10 cellular contexts compared by ENCODE assay signal in genomic region chr6:117463762-117464665, GRCh38. TPM values are rescaled to one million over a fixed set of nuclear protein-coding genes. Genes with fewer than 3 reads are reported as not detected.
A peak's percentile ranks its signal among the peaks of the same experiment; 100 is the strongest.
DNase-seq lines count a peak whose midpoint lies in the region; ATAC-seq, FAIRE-seq and TF ChIP-seq lines count a peak whose summit lies in the region.
"Had no signal": no experiment of that assay in that cellular context is flagged by ENCODE, and none has a peak within 500 bp of the region (broad histone marks: within the 10 kb centered on the region; RNA-seq: fewer than 3 reads in every experiment).

No MANE protein-coding gene starts in this region.

- CTCF ChIA-PET in A549 (lab: Yijun Ruan, JAX) = interaction anchor here (0.7 to 1.8 kb wide), 2 partner anchors 14 to 20 kb away, joined by 3 to 6 read pairs; no protein-coding TSS in a partner anchor

- WGBS in A549 (ENCODE audit: missing lambda C conversion rate) = 35% methylated on average over 4 of the region's 4 CpGs
- 69 to 86% (median 76%) methylated on average over 4 of the region's 4 CpGs for WGBS in spleen, 5 donors

- no peak for FAIRE-seq in A549 (lab: Jason Lieb, UNC)
- no peak for FAIRE-seq in D721Med (lab: Jason Lieb, UNC)

- TF ChIP-seq POLR2A in A549 (IDR thresholded peaks at IDR 0.05; ENCODE audit: low read length) (no peak), spleen (IDR thresholded peaks at IDR 0.05) (no peak)

- DNase-seq in A549 (ENCODE audit: low read depth in 1 of 2, low spot score in 1 of 2) (peak in 1 of 2 experiments; percentile 14), M059J (ENCODE audit: low read depth) (peak; percentile 85), choroid plexus epithelial cell (ENCODE audit: low read depth) (peak; percentile 64), D721Med (ENCODE audit: insufficient read length, low spot score) (no peak), upper lobe of right lung (no peak), spleen (no peak), SK-N-DZ (ENCODE audit: low spot score) (no peak)
- DNase-seq: activated CD8-positive, alpha-beta memory T cell treated with anti-CD3 and anti-CD28 coated beads for 24 hours; DND-41 had no signal

- intact Hi-C loops in upper lobe of right lung (cut with DNase I) = no loop called here
- intact Hi-C loops in spleen (cut with DNase I; ENCODE audit: low total_unique reads) = no loop called here

- peak overlapping the region; percentile 69 for H3K4me2 ChIP-seq in A549

- TF ChIP-seq RAD21 in A549 (conservative IDR thresholded peaks at IDR 0.05 in 1 of 2, IDR thresholded peaks at IDR 0.05 in 1 of 2) = no peak

- TF ChIP-seq EP300 in A549 (IDR thresholded peaks at IDR 0.05) = no peak

- H3K27ac ChIP-seq in A549 (peak overlapping the region; percentile 63 to 80), upper lobe of right lung (no peak overlapping the region), spleen (no peak overlapping the region)

- POLR2A ChIA-PET in A549 (lab: Yijun Ruan, JAX) = no interaction called here

- H3K9me3 ChIP-seq in A549 (no peaks in the 10 kb centered on the region), upper lobe of right lung (no peaks in the 10 kb centered on the region), spleen (no peaks in the 10 kb centered on the region)

- H3K4me3 ChIP-seq in A549 (no peak overlapping the region), choroid plexus epithelial cell (ENCODE audit: low read depth, low read length) (no peak overlapping the region), upper lobe of right lung (no peak overlapping the region), spleen (no peak overlapping the region)

- H3K27me3 ChIP-seq in upper lobe of right lung (no peaks in the 10 kb centered on the region), spleen (replicated peaks in 1 of 7) (no peaks in the 10 kb centered on the region)

- H3K4me1 ChIP-seq in A549 (peaks cover 25% of the 10 kb centered on the region), upper lobe of right lung (no peaks in the 10 kb centered on the region), spleen (no peaks in the 10 kb centered on the region)

- TF ChIP-seq CTCF in A549 (IDR thresholded peaks at IDR 0.05) = no peak
- TF ChIP-seq CTCF in choroid plexus epithelial cell (conservative IDR thresholded peaks at IDR 0.05; ENCODE audit: low read depth, low read length) = no peak
- no peak for TF ChIP-seq CTCF in D721Med (IDR thresholded peaks at IDR 0.05; ENCODE audit: insufficient read depth, missing control alignments)
- no peak for TF ChIP-seq CTCF in upper lobe of right lung (IDR thresholded peaks at IDR 0.05)
- TF ChIP-seq CTCF in spleen (IDR thresholded peaks at IDR 0.05 in 8 of 11, conservative IDR thresholded peaks at IDR 0.05 in 3 of 11) = no peak

- ATAC-seq in A549 (peak; percentile 82 to 88), GM19351 (IDR thresholded peaks at IDR 0.05; ENCODE audit: unreplicated experiment) (peak; percentile 74), upper lobe of right lung (no peak)

- H3K36me3 ChIP-seq in upper lobe of right lung (no peaks in the 10 kb centered on the region), spleen (no peaks in the 10 kb centered on the region)

TF ChIP-seq in A549, 52 proteins besides CTCF, POLR2A, EP300 and RAD21:
- TF ChIP-seq CHD4 (IDR thresholded peaks at IDR 0.05; ENCODE audit: borderline replicate concordance) = no peak
- TF ChIP-seq JUNB (IDR thresholded peaks at IDR 0.05) = peak; percentile 28; the same call in 1 of the 2 replicates
- TF ChIP-seq FOSL2 (IDR thresholded peaks at IDR 0.05) = peak; percentile 32; the same call in 1 of the 2 replicates
- peak; percentile 41 for TF ChIP-seq FOSL2 (CRISPR knock-in tag; IDR thresholded peaks at IDR 0.05)
- TF ChIP-seq NR3C1 (IDR thresholded peaks at IDR 0.05) = no peak

RNA-seq across cellular contexts. Expression of gene DCBLD1, which starts 18.5 kb away (rescaled TPM):
- polyA plus RNA-seq in A549 (2011; rRNA removed) (39.3 and 49.1 TPM in 2 replicates), A549 (2017; fragmentation: RNase III; extraction: RNeasy Plus Mini Kit Qiagen cat#74134 plus additional on column Dnase treatment) (48.0 to 60.4 TPM (median 58.4 TPM) in 3 replicates), spleen (1 to 10 TPM; 2.0 to 3.2 (median 2.6) TPM)
- polyA plus RNA-seq in A549 (2012; cell fraction: cytosol; rRNA removed) = 14.1 and 18.1 TPM in 2 replicates
- 37.0 and 37.9 TPM in 2 replicates for polyA plus RNA-seq in A549 (2012; cell fraction: nucleus; rRNA removed)
- polyA minus RNA-seq in A549 (2011; rRNA and poly(A)+ RNA removed) = 31.1 and 35.7 TPM in 2 replicates
- 39.3 and 51.6 TPM in 2 replicates for total RNA-seq in M059J (2014; rRNA removed; shearing (Covaris generic))
- total RNA-seq in upper lobe of right lung (19.5 TPM), spleen (10 to 100 TPM in 2 of 7 donors, 1 to 10 TPM in 5; 7.0 to 16.7 (median 8.4) TPM)
- polyA plus RNA-seq in SK-N-DZ (2014; cell fraction: cytosol; rRNA removed) = 8.6 and 11.5 TPM in 2 replicates
- polyA plus RNA-seq in SK-N-DZ (2014; cell fraction: nucleus; rRNA removed) = 4.8 and 8.0 TPM in 2 replicates

RNA-seq across cellular contexts. Expression of gene ROS1, which starts 38.3 kb away (rescaled TPM):
- polyA plus RNA-seq in A549 (2011; rRNA removed) (0.18 and 0.26 TPM in 2 replicates), A549 (2017; fragmentation: RNase III; extraction: RNeasy Plus Mini Kit Qiagen cat#74134 plus additional on column Dnase treatment) (0.17 to 0.18 TPM (median 0.17 TPM) in 3 replicates), spleen (not detected)
- polyA plus RNA-seq in A549 (2012; cell fraction: cytosol; rRNA removed) = 0.01 and 0.03 TPM in 2 replicates
- polyA plus RNA-seq in A549 (2012; cell fraction: nucleus; rRNA removed) = 0.04 and 0.05 TPM in 2 replicates
- polyA minus RNA-seq in A549 (2011; rRNA and poly(A)+ RNA removed) = 0.24 and 0.33 TPM in 2 replicates
- 2.3 and 5.2 TPM in 2 replicates for total RNA-seq in M059J (2014; rRNA removed; shearing (Covaris generic))
- total RNA-seq in upper lobe of right lung (163 TPM), spleen (under 1 TPM in 1 of 7 donors, not detected in 6; 0.12 TPM)
- polyA plus RNA-seq in SK-N-DZ (2014; cell fraction: cytosol; rRNA removed) = not detected in 2 replicates
- 0.02 TPM in 2 replicates for polyA plus RNA-seq in SK-N-DZ (2014; cell fraction: nucleus; rRNA removed)

Comparison
In these comparisons a context has a peak if more than half of its experiments do, and no peak if none do; other contexts are left out.
1. DNase-seq: peak in M059J (single experiment) and choroid plexus epithelial cell (single experiment); none in D721Med (single experiment), upper lobe of right lung (single experiment), spleen (single experiment) and SK-N-DZ (single experiment).
2. H3K27ac ChIP-seq: peak in A549 (2 of 2); none in upper lobe of right lung (single experiment) and spleen (0 of 8).
3. RNA of gene ROS1, which starts 38.3 kb away (total RNA-seq): 163 TPM in upper lobe of right lung (single experiment); 2.3 to 5.2 TPM in M059J and 0.12 TPM in spleen; every median in the first group is over 10 times any median in the second.